9 cellular contexts compared by ENCODE assay signal in the genomic region with DNA sequence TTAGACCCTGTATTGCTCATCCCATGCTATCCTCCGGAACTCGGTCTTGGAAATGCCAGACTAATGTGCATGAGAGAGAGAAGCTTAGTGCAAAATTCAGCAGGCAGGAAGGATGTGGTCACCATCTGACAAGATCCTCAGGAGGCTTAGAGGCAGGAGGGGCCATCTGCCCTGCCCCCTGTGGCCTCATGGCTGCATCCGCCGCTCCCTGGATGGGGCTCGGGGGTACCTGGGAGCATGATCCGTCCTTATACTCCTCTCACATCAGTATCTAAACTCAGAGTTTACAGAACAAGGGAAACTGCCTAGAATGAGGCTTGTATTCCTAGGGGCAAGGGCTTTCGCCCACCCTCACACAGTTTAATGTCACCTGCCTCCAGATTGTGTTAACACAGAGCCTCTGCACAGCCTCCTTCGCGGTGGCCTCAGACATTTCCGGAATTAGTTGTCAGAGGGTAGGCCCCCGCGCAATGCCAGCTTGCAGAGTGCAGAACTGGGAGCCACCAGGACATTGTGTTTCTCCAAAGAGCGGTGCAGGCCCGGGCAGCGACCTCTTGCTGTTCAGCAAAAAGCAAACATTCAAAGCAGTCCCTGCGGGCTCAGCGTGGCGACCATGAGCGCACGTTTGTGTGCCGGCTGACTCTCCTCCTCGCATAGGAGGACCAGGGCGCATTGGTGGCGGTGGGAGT. TPM values are rescaled to one million over a fixed set of nuclear protein-coding genes. Genes with fewer than 3 reads are reported as not detected.
DNase-seq lines count a peak whose midpoint lies in the region; ATAC-seq and TF ChIP-seq lines count a peak whose summit lies in the region.
"Had no signal": no experiment of that assay in that cellular context is flagged by ENCODE, and none has a peak within 500 bp of the region (broad histone marks: within the 10 kb centered on the region; RNA-seq: fewer than 3 reads in every experiment).

No MANE protein-coding gene starts in this region.

- no peak for TF ChIP-seq POLR2A in Peyer's patch (IDR thresholded peaks at IDR 0.05)

- peak overlapping the region; percentile 87 for H2AFZ ChIP-seq in GM23338

- H3K27me3 Mint-ChIP-seq in GM23338 (ENCODE audit: insufficient read depth, low read depth, poor library complexity): peaks cover 7% of the 10 kb centered on the region
- no peaks in the 10 kb centered on the region for H3K27me3 Mint-ChIP-seq in progenitor cell of endocrine pancreas

- TF ChIP-seq CTCF in GM23338 (conservative IDR thresholded peaks at IDR 0.05; ENCODE audit: low read depth in 2 of 2) (no peak), Peyer's patch (IDR thresholded peaks at IDR 0.05) (no peak), progenitor cell of endocrine pancreas (IDR thresholded peaks at IDR 0.05; ENCODE audit: unreplicated experiment) (no peak)

- DNase-seq in GM23338 (ENCODE audit: low spot score) (no peak), Peyer's patch (peak in 2 of 3 donors; percentile 35 to 74), progenitor cell of endocrine pancreas (ENCODE audit: low spot score, unreplicated experiment) (no peak)
- DNase-seq in activated naive CD4-positive, alpha-beta T cell treated with anti-CD3 and anti-CD28 coated beads, Interleukin-2, amount 50 U/mL, for 72 hours (ENCODE audit: low spot score in 2 of 2): peak in 1 of 2 donors; percentile 22
- peak; percentile 27 to 35 for DNase-seq in stimulated activated CD4-positive, alpha-beta T cell treated with anti-CD3 and anti-CD28 coated beads, Interleukin-2, amount 100 ng/mL, for 24 hours
- DNase-seq: IMR-90 had no signal

- H3K4me2 ChIP-seq in GM23338: no peak overlapping the region

- no peaks in the 10 kb centered on the region for H3F3A ChIP-seq in GM23338 (replicated peaks; ENCODE audit: low read depth)

- H3K36me3 ChIP-seq in GM23338 (ENCODE audit: insufficient read depth) (no peaks in the 10 kb centered on the region), Peyer's patch (no peaks in the 10 kb centered on the region)

- no peaks in the 10 kb centered on the region for H3K9me3 ChIP-seq in Peyer's patch

- H4K20me1 ChIP-seq in GM23338 (replicated peaks; ENCODE audit: insufficient read depth): no peaks in the 10 kb centered on the region

- no peak overlapping the region for H3K4me3 Mint-ChIP-seq in GM23338
- no peak overlapping the region for H3K4me3 Mint-ChIP-seq in progenitor cell of endocrine pancreas (ENCODE audit: low read depth)

- no peak; the same call in 2 of the 3 replicates for ATAC-seq in GM23338
- ATAC-seq in activated naive CD4-positive, alpha-beta T cell treated with anti-CD3 and anti-CD28 coated beads, Interleukin-2, amount 50 U/mL, for 72 hours: peak; percentile 74 to 80
- ATAC-seq in HG03521 (IDR thresholded peaks at IDR 0.05; ENCODE audit: unreplicated experiment): no peak
- no peak for ATAC-seq in GM18870 (IDR thresholded peaks at IDR 0.05; ENCODE audit: unreplicated experiment)
- ATAC-seq in HG03108 (IDR thresholded peaks at IDR 0.05; ENCODE audit: unreplicated experiment): no peak

- H3K9me2 ChIP-seq in GM23338 (ENCODE audit: insufficient read depth): no peaks in the 10 kb centered on the region

- H3K27ac ChIP-seq in GM23338 (ENCODE audit: low read depth) (no peak overlapping the region), Peyer's patch (peak overlapping the region in 2 of 4 donors; percentile 38 to 41)

- no peaks in the 10 kb centered on the region for H3K79me2 ChIP-seq in GM23338 (replicated peaks; ENCODE audit: insufficient read depth)

- H3K27ac Mint-ChIP-seq in GM23338: no peak overlapping the region
- H3K27ac Mint-ChIP-seq in activated naive CD4-positive, alpha-beta T cell treated with anti-CD3 and anti-CD28 coated beads, Interleukin-2, amount 50 U/mL, for 72 hours: peak overlapping the region in 1 of 2 donors; percentile 70
- no peak overlapping the region for H3K27ac Mint-ChIP-seq in progenitor cell of endocrine pancreas

- H3K27me3 ChIP-seq in GM23338 (ENCODE audit: insufficient read depth) (no peaks in the 10 kb centered on the region), Peyer's patch (no peaks in the 10 kb centered on the region)

- peaks cover 10% of the 10 kb centered on the region for H3K9me3 Mint-ChIP-seq in GM23338
- H3K9me3 Mint-ChIP-seq in activated naive CD4-positive, alpha-beta T cell treated with anti-CD3 and anti-CD28 coated beads, Interleukin-2, amount 50 U/mL, for 72 hours: peaks cover 0 to 5% of the 10 kb centered on the region in 2 donors
- H3K9me3 Mint-ChIP-seq in progenitor cell of endocrine pancreas (ENCODE audit: low read depth): peaks cover 3% of the 10 kb centered on the region

- H3K4me3 ChIP-seq in GM23338: no peak overlapping the region
- peak overlapping the region in 1 of 4 donors; percentile 18 for H3K4me3 ChIP-seq in Peyer's patch

- H3K4me1 ChIP-seq in GM23338 (ENCODE audit: insufficient read depth): no peaks in the 10 kb centered on the region
- H3K4me1 ChIP-seq in Peyer's patch: no peaks in the 10 kb centered on the region

- H3K36me3 Mint-ChIP-seq in GM23338 (ENCODE audit: low read depth): peaks cover 7% of the 10 kb centered on the region; the same call in 2 of the 3 replicates
- no peaks in the 10 kb centered on the region for H3K36me3 Mint-ChIP-seq in activated naive CD4-positive, alpha-beta T cell treated with anti-CD3 and anti-CD28 coated beads, Interleukin-2, amount 50 U/mL, for 72 hours
- H3K36me3 Mint-ChIP-seq in progenitor cell of endocrine pancreas (ENCODE audit: insufficient read depth): peaks cover 2% of the 10 kb centered on the region

- H3K4me1 Mint-ChIP-seq in GM23338: no peaks in the 10 kb centered on the region
- H3K4me1 Mint-ChIP-seq in progenitor cell of endocrine pancreas (ENCODE audit: low read depth): no peaks in the 10 kb centered on the region

TF ChIP-seq in GM23338, 12 proteins besides CTCF, POLR2A, EP300 and RAD21 (continues in another document):
- TF ChIP-seq ZNF331 (CRISPR knock-in tag; IDR thresholded peaks at IDR 0.05; ENCODE audit: low read depth) (no peak), JUNB (IDR thresholded peaks at IDR 0.05; ENCODE audit: unreplicated experiment) (no peak)
- TF ChIP-seq, protein P1, sequence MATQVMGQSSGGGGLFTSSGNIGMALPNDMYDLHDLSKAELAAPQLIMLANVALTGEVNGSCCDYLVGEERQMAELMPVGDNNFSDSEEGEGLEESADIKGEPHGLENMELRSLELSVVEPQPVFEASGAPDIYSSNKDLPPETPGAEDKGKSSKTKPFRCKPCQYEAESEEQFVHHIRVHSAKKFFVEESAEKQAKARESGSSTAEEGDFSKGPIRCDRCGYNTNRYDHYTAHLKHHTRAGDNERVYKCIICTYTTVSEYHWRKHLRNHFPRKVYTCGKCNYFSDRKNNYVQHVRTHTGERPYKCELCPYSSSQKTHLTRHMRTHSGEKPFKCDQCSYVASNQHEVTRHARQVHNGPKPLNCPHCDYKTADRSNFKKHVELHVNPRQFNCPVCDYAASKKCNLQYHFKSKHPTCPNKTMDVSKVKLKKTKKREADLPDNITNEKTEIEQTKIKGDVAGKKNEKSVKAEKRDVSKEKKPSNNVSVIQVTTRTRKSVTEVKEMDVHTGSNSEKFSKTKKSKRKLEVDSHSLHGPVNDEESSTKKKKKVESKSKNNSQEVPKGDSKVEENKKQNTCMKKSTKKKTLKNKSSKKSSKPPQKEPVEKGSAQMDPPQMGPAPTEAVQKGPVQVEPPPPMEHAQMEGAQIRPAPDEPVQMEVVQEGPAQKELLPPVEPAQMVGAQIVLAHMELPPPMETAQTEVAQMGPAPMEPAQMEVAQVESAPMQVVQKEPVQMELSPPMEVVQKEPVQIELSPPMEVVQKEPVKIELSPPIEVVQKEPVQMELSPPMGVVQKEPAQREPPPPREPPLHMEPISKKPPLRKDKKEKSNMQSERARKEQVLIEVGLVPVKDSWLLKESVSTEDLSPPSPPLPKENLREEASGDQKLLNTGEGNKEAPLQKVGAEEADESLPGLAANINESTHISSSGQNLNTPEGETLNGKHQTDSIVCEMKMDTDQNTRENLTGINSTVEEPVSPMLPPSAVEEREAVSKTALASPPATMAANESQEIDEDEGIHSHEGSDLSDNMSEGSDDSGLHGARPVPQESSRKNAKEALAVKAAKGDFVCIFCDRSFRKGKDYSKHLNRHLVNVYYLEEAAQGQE (IDR thresholded peaks at IDR 0.05; ENCODE audit: unreplicated experiment): no peak

RNA-seq across cellular contexts. Expression of a gene that starts 39.2 kb away (rescaled TPM):
- not detected in 2 replicates for total RNA-seq in GM23338 (2014; rRNA removed; shearing (Covaris generic))
- polyA plus RNA-seq in GM23338 (2016; fragmentation: Nextera tagmentation; extraction: Ambion mirVana): 0.12 and 0.13 TPM in 2 replicates
- total RNA-seq in Peyer's patch (not detected), progenitor cell of endocrine pancreas (not detected in 2 replicates)
- total RNA-seq in activated naive CD4-positive, alpha-beta T cell treated with anti-CD3 and anti-CD28 coated beads, Interleukin-2, amount 50 U/mL, for 72 hours: not detected
- total RNA-seq: IMR-90 had no signal
- polyA plus RNA-seq: IMR-90 had no signal

Comparison
In these comparisons a context has a peak if more than half of its experiments do, and no peak if none do; other contexts are left out.
1. ATAC-seq: peak in activated naive CD4-positive, alpha-beta T cell treated with anti-CD3 and anti-CD28 coated beads, Interleukin-2, amount 50 U/mL, for 72 hours (2 of 2); none in GM23338 (single experiment), HG03521 (single experiment), GM18870 (single experiment) and HG03108 (single experiment).
2. DNase-seq: peak in Peyer's patch (2 of 3) and stimulated activated CD4-positive, alpha-beta T cell treated with anti-CD3 and anti-CD28 coated beads, Interleukin-2, amount 100 ng/mL, for 24 hours (2 of 2); none in GM23338 (single experiment) and progenitor cell of endocrine pancreas (single experiment).